ENCODE assay signal across 8 cellular contexts in genomic region chr2:175180701-175181103, GRCh38. TPM values are rescaled to one million over a fixed set of nuclear protein-coding genes. Genes with fewer than 3 reads are reported as not detected.
A peak's percentile ranks its signal among the peaks of the same experiment; 100 is the strongest.
DNase-seq lines count a peak whose midpoint lies in the region; ATAC-seq, FAIRE-seq and TF ChIP-seq lines count a peak whose summit lies in the region.

No MANE protein-coding gene starts in this region.

- peak overlapping the region; percentile 91 to 98 (median 94) for H3K4me3 Mint-ChIP-seq in CD8-positive, alpha-beta memory T cell

- H3K27me3 Mint-ChIP-seq in CD8-positive, alpha-beta memory T cell, result no peaks in the 10 kb centered on the region

- DNase-seq in CD8-positive, alpha-beta memory T cell, result peak; percentile 23 to 59 (median 33)
- peak; percentile 30 for DNase-seq in SKM-1 treated with dmso at 0.1 percent for 144 hours (lab: John Stamatoyannopoulos, UW; ENCODE audit: unreplicated experiment)
- peak; percentile 50 for DNase-seq in astrocyte of the spinal cord (ENCODE audit: low read depth, low spot score)
- DNase-seq in smooth muscle cell (lab: John Stamatoyannopoulos, UW; ENCODE audit: unreplicated experiment), result peak; percentile 30
- DNase-seq in HTR-8/SVneo (ENCODE audit: insufficient read length, low spot score), result no peak

- peak overlapping the region; percentile 66 to 97 (median 90) for H3K27ac Mint-ChIP-seq in CD8-positive, alpha-beta memory T cell

- peak; percentile 53 for ATAC-seq in GM19452 (IDR thresholded peaks at IDR 0.05; ENCODE audit: unreplicated experiment)
- ATAC-seq in HG03565 (IDR thresholded peaks at IDR 0.05; ENCODE audit: unreplicated experiment), result peak; percentile 27

- H3K79me2 ChIP-seq in smooth muscle cell (ENCODE audit: low read depth), result peaks cover 30% of the 10 kb centered on the region

- peak overlapping the region; percentile 75 for H3K4me3 ChIP-seq in CD8-positive, alpha-beta memory T cell (ENCODE audit: low read length)
- peak overlapping the region; percentile 96 for H3K4me3 ChIP-seq in astrocyte of the spinal cord (ENCODE audit: low read depth, low read length)
- H3K4me3 ChIP-seq in iPS-18a (ENCODE audit: low read length), result peak overlapping the region; percentile 98
- peak overlapping the region; percentile 89 for H3K4me3 ChIP-seq in smooth muscle cell

- peaks cover 15% of the 10 kb centered on the region for H3K4me1 ChIP-seq in CD8-positive, alpha-beta memory T cell (ENCODE audit: insufficient read depth, low read length)
- H3K4me1 ChIP-seq in iPS-18a (ENCODE audit: control insufficient read depth, low read depth, low read length) (peaks cover 5% of the 10 kb centered on the region), smooth muscle cell (ENCODE audit: low read depth) (peaks cover 11% of the 10 kb centered on the region)

- H3K36me3 Mint-ChIP-seq in CD8-positive, alpha-beta memory T cell, result peaks cover 5 to 46% (median 6%) of the 10 kb centered on the region in 3 donors

- 7% methylated on average over 10 of the region's 10 CpGs for WGBS in smooth muscle cell (ENCODE audit: low lambda C conversion rate)

- no peaks in the 10 kb centered on the region for H3K9me3 ChIP-seq in CD8-positive, alpha-beta memory T cell (ENCODE audit: low read length)
- H3K9me3 ChIP-seq in iPS-18a (ENCODE audit: control insufficient read depth, low read depth, low read length), result no peaks in the 10 kb centered on the region
- H3K9me3 ChIP-seq in smooth muscle cell (replicated peaks; ENCODE audit: low read depth), result no peaks in the 10 kb centered on the region

- peaks cover 36% of the 10 kb centered on the region for H3K36me3 ChIP-seq in CD8-positive, alpha-beta memory T cell (ENCODE audit: insufficient read depth, low read length)
- H3K36me3 ChIP-seq in iPS-18a (ENCODE audit: control insufficient read depth, low read depth, low read length), result peaks cover 38% of the 10 kb centered on the region
- H3K36me3 ChIP-seq in smooth muscle cell (ENCODE audit: low read depth), result peaks cover 25% of the 10 kb centered on the region

- peaks cover 0 to 4% (median 0%) of the 10 kb centered on the region in 5 donors for H3K9me3 Mint-ChIP-seq in CD8-positive, alpha-beta memory T cell

- peak overlapping the region; percentile 98 for H3K4me2 ChIP-seq in smooth muscle cell

- TF ChIP-seq CTCF in astrocyte of the spinal cord (IDR thresholded peaks at IDR 0.05; ENCODE audit: low read depth, low read length) (no peak), smooth muscle cell (IDR thresholded peaks at IDR 0.05; ENCODE audit: borderline replicate concordance, insufficient read depth, poor library complexity, severe bottlenecking) (no peak)

- CTCF ChIA-PET in CD8-positive, alpha-beta memory T cell (lab: Charles Lee), result no interaction called here

- peak overlapping the region; percentile 82 for H3K27ac ChIP-seq in CD8-positive, alpha-beta memory T cell (ENCODE audit: low read depth, low read length)
- H3K27ac ChIP-seq in iPS-18a (ENCODE audit: low read length) (peak overlapping the region; percentile 39), smooth muscle cell (ENCODE audit: low read depth) (peak overlapping the region; percentile 59)

- H4K20me1 ChIP-seq in smooth muscle cell (ENCODE audit: low read depth), result peaks cover 42% of the 10 kb centered on the region

- FAIRE-seq in HTR-8/SVneo (lab: Jason Lieb, UNC), result no peak

- peak overlapping the region; percentile 90 for H3K9ac ChIP-seq in iPS-18a (ENCODE audit: low read length)
- H3K9ac ChIP-seq in smooth muscle cell (ENCODE audit: low read depth), result peak overlapping the region; percentile 94

- POLR2A ChIA-PET in CD8-positive, alpha-beta memory T cell (lab: Charles Lee), result interaction anchor here (0.5 to 1.3 kb wide), 2 partner anchors 12 to 21 kb away, joined by 3 to 5 read pairs; partner anchors contain the start of gene ATF2

- peak overlapping the region; percentile 99 for H2AFZ ChIP-seq in smooth muscle cell (ENCODE audit: low read depth)

- H3K27me3 ChIP-seq in CD8-positive, alpha-beta memory T cell (ENCODE audit: insufficient read depth, low read length, poor library complexity, severe bottlenecking), result no peaks in the 10 kb centered on the region
- H3K27me3 ChIP-seq in iPS-18a (ENCODE audit: control insufficient read depth, insufficient read depth, low read length), result no peaks in the 10 kb centered on the region
- no peaks in the 10 kb centered on the region for H3K27me3 ChIP-seq in smooth muscle cell (ENCODE audit: low read depth)

- in situ Hi-C loops in astrocyte of the spinal cord (cut with HindIII; ENCODE audit: low sequenced_read_pairs), result no loop called here

- peaks cover 22 to 34% (median 30%) of the 10 kb centered on the region in 3 donors for H3K4me1 Mint-ChIP-seq in CD8-positive, alpha-beta memory T cell

- peaks cover 5% of the 10 kb centered on the region for H3F3A ChIP-seq in smooth muscle cell (ENCODE audit: low read depth)

RNA-seq across cellular contexts. Expression of gene ATP5MC3, which starts 0.8 kb away (rescaled TPM):
- total RNA-seq in CD8-positive, alpha-beta memory T cell, result 100 to 1,000 TPM; 409 to 416 TPM
- polyA plus RNA-seq in CD8-positive, alpha-beta memory T cell, result 355 TPM
- total RNA-seq in smooth muscle cell, result 204 and 251 TPM in 2 replicates
- polyA plus RNA-seq in smooth muscle cell, result 452 and 519 TPM in 2 replicates

RNA-seq across cellular contexts. Expression of gene ATF2, which starts 12.7 kb away (rescaled TPM):
- total RNA-seq in CD8-positive, alpha-beta memory T cell, result 10 to 100 TPM; 50.1 to 51.0 TPM
- 37.3 TPM for polyA plus RNA-seq in CD8-positive, alpha-beta memory T cell
- total RNA-seq in smooth muscle cell, result 59.6 and 72.5 TPM in 2 replicates
- 17.8 and 28.0 TPM in 2 replicates for polyA plus RNA-seq in smooth muscle cell
